1 cellular context compared by ENCODE assay signal in the genomic region with DNA sequence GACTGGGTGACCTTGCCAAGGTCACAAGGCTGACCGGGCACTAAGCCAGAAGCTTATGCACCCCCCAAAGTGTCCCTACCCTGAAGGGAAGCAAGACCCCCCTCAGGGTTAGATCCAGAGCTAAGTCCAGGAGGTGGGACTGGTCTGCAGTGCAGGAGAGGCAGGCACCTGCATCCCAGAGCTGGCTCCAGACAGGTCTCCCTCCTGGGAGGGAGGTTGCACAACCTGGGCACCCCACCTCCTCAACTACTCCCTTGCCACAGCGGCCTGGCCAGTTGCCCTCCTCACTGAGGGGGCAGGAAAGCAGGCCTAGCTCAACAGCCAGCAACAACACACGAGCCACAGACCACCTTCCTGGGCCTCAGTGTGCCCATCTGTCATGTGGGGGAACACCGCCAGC.
TF ChIP-seq lines count a peak whose summit lies in the region.

No MANE protein-coding gene starts in this region.

TF ChIP-seq in IMR-90, 13 proteins besides CTCF, POLR2A, EP300 and RAD21:
- TF ChIP-seq ELK1 (IDR thresholded peaks at IDR 0.05; ENCODE audit: borderline replicate concordance, low read depth, low read length) (no peak), CHD1 (IDR thresholded peaks at IDR 0.05; ENCODE audit: low read depth, low read length) (no peak), MXI1 (IDR thresholded peaks at IDR 0.05; ENCODE audit: borderline replicate concordance, low read depth, low read length) (no peak), NFE2L2 (IDR thresholded peaks at IDR 0.05; ENCODE audit: low read depth, low read length) (no peak), MAFK (IDR thresholded peaks at IDR 0.05; ENCODE audit: low read depth, low read length) (no peak), FOS (IDR thresholded peaks at IDR 0.05; ENCODE audit: low read depth, low read length) (no peak), CEBPB (IDR thresholded peaks at IDR 0.05; ENCODE audit: low read depth, low read length) (no peak), SMC3 (IDR thresholded peaks at IDR 0.05; ENCODE audit: low read depth, low read length) (no peak), RFX5 (IDR thresholded peaks at IDR 0.05; ENCODE audit: low read depth, low read length) (no peak), RCOR1 (IDR thresholded peaks at IDR 0.05; ENCODE audit: insufficient replicate concordance, low read length) (no peak), BHLHE40 (IDR thresholded peaks at IDR 0.05; ENCODE audit: low read depth, low read length) (no peak), USF2 (IDR thresholded peaks at IDR 0.05; ENCODE audit: low read depth, low read length) (no peak), MAZ (IDR thresholded peaks at IDR 0.05; ENCODE audit: borderline replicate concordance, low read depth, low read length) (no peak)
TF ChIP-seq in IMR-90: peak in this region for 0.
